Comparison of ENCODE assay signal across 1 cellular context in the genomic region with DNA sequence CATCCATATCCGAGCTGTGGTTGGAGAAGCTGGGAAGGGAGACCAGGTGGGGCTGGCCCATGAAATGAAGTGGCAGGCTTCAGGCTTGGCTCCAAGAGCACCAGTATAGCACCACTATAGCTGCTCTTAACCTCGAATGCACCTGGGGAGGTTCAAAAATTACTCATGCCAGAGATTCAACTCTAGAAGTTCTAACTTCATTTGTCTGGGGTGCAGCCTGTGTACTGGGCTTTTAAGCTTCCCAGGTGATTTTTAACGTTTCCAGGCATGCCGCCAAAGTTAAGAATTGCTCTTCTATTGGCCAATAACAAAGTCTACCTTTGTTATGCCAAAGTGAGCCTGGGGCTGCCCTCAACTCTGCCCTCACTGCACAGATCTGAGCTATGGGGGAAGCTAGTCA.
TF ChIP-seq lines count a peak whose summit lies in the region.

No MANE protein-coding gene starts in this region.

TF ChIP-seq in HepG2, 621 proteins besides CTCF, POLR2A, EP300 and RAD21:
- TF ChIP-seq, protein P1, sequence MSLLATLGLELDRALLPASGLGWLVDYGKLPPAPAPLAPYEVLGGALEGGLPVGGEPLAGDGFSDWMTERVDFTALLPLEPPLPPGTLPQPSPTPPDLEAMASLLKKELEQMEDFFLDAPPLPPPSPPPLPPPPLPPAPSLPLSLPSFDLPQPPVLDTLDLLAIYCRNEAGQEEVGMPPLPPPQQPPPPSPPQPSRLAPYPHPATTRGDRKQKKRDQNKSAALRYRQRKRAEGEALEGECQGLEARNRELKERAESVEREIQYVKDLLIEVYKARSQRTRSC (CRISPR knock-in tag; IDR thresholded peaks at IDR 0.05; ENCODE audit: low read depth): no peak
- TF ChIP-seq FOXM1 (CRISPR knock-in tag; IDR thresholded peaks at IDR 0.05): no peak
- no peak for TF ChIP-seq FOXK1 (CRISPR knock-in tag; IDR thresholded peaks at IDR 0.05; ENCODE audit: borderline replicate concordance, low read depth)
- TF ChIP-seq KDM4B (CRISPR knock-in tag; IDR thresholded peaks at IDR 0.05): no peak
- TF ChIP-seq, protein P2, sequence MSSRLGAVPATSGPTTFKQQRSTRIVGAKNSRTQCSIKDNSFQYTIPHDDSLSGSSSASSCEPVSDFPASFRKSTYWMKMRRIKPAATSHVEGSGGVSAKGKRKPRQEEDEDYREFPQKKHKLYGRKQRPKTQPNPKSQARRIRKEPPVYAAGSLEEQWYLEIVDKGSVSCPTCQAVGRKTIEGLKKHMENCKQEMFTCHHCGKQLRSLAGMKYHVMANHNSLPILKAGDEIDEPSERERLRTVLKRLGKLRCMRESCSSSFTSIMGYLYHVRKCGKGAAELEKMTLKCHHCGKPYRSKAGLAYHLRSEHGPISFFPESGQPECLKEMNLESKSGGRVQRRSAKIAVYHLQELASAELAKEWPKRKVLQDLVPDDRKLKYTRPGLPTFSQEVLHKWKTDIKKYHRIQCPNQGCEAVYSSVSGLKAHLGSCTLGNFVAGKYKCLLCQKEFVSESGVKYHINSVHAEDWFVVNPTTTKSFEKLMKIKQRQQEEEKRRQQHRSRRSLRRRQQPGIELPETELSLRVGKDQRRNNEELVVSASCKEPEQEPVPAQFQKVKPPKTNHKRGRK (CRISPR knock-in tag; IDR thresholded peaks at IDR 0.05): no peak
- TF ChIP-seq ZNF577 (CRISPR knock-in tag; IDR thresholded peaks at IDR 0.05; ENCODE audit: borderline replicate concordance, low read depth): no peak
- TF ChIP-seq KLF6 (CRISPR knock-in tag; IDR thresholded peaks at IDR 0.05): no peak
- no peak for TF ChIP-seq ZSCAN22 (CRISPR knock-in tag; IDR thresholded peaks at IDR 0.05)
- TF ChIP-seq DNMT1 (CRISPR knock-in tag; IDR thresholded peaks at IDR 0.05): no peak
- no peak for TF ChIP-seq ZNF160 (CRISPR knock-in tag; IDR thresholded peaks at IDR 0.05)
- TF ChIP-seq HOXA5 (CRISPR knock-in tag; IDR thresholded peaks at IDR 0.05): no peak
- no peak for TF ChIP-seq RFX3 (CRISPR knock-in tag; IDR thresholded peaks at IDR 0.05)
- TF ChIP-seq ZNF230 (CRISPR knock-in tag; IDR thresholded peaks at IDR 0.05): no peak
- no peak for TF ChIP-seq ZNF510 (CRISPR knock-in tag; IDR thresholded peaks at IDR 0.05; ENCODE audit: low read depth)
- TF ChIP-seq NFYB (CRISPR knock-in tag; IDR thresholded peaks at IDR 0.05): no peak
TF ChIP-seq in HepG2: peak in this region for 0.
